In the genomic region with DNA sequence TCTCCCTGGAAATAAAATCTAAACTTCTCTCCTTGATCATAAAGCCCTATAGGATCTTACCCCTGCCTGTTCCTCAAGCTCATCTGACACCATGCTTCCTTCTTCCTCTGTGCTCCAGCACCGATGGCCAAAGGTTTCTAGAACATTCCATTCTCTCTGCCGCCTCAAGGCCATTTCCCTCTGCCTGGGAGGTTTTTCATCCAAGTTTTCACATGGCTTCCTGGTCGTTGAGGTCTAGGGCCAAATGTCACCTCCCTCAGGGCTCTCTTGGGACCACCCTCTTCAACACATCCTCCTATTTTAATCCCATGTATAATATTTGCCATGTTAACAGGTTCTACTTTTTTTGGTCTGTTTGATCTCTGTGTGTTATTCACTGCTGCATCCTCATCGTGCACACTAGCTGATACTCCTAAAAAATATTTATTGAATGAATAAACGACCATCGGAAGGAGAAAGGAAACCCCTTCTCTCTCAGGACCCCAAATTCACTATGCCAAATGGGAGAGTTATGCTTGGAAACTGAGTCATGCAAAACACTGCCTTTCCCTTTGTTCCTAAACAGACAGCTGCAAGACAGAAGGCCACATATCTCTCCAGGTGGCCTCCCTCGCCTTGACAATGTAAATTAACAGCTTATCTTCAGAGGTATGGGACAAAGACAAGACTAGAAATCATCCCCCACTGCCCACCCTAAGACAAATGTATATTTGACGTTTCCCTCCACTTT, we compare ENCODE assay signal across 1 cellular context.
A peak's percentile ranks its signal among the peaks of the same experiment; 100 is the strongest.
TF ChIP-seq lines count a peak whose summit lies in the region.

No MANE protein-coding gene starts in this region.

TF ChIP-seq in WTC11, 78 proteins besides CTCF, POLR2A, EP300 and RAD21 (continued from another document):
- TF ChIP-seq, protein P1, sequence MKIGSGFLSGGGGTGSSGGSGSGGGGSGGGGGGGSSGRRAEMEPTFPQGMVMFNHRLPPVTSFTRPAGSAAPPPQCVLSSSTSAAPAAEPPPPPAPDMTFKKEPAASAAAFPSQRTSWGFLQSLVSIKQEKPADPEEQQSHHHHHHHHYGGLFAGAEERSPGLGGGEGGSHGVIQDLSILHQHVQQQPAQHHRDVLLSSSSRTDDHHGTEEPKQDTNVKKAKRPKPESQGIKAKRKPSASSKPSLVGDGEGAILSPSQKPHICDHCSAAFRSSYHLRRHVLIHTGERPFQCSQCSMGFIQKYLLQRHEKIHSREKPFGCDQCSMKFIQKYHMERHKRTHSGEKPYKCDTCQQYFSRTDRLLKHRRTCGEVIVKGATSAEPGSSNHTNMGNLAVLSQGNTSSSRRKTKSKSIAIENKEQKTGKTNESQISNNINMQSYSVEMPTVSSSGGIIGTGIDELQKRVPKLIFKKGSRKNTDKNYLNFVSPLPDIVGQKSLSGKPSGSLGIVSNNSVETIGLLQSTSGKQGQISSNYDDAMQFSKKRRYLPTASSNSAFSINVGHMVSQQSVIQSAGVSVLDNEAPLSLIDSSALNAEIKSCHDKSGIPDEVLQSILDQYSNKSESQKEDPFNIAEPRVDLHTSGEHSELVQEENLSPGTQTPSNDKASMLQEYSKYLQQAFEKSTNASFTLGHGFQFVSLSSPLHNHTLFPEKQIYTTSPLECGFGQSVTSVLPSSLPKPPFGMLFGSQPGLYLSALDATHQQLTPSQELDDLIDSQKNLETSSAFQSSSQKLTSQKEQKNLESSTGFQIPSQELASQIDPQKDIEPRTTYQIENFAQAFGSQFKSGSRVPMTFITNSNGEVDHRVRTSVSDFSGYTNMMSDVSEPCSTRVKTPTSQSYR (CRISPR knock-in tag; IDR thresholded peaks at IDR 0.05) = 0 out of 2 replicates have a peak, but pooled peaks have one; percentile 35
- TF ChIP-seq NR2C2 (CRISPR knock-in tag; IDR thresholded peaks at IDR 0.05) = no peak
- TF ChIP-seq, protein P2, sequence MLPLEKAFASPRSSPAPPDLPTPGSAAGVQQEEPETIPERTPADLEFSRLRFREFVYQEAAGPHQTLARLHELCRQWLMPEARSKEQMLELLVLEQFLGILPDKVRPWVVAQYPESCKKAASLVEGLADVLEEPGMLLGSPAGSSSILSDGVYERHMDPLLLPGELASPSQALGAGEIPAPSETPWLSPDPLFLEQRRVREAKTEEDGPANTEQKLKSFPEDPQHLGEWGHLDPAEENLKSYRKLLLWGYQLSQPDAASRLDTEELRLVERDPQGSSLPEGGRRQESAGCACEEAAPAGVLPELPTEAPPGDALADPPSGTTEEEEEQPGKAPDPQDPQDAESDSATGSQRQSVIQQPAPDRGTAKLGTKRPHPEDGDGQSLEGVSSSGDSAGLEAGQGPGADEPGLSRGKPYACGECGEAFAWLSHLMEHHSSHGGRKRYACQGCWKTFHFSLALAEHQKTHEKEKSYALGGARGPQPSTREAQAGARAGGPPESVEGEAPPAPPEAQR (CRISPR knock-in tag; IDR thresholded peaks at IDR 0.05) = 0 out of 2 replicates have a peak, but pooled peaks have one; percentile 28
- TF ChIP-seq, protein P3, sequence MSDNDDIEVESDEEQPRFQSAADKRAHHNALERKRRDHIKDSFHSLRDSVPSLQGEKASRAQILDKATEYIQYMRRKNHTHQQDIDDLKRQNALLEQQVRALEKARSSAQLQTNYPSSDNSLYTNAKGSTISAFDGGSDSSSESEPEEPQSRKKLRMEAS (CRISPR knock-in tag; IDR thresholded peaks at IDR 0.05) = peak; percentile 40; the same call in 1 of the 2 replicates
